ENCODE assay signal across 29 cellular contexts in the genomic region with DNA sequence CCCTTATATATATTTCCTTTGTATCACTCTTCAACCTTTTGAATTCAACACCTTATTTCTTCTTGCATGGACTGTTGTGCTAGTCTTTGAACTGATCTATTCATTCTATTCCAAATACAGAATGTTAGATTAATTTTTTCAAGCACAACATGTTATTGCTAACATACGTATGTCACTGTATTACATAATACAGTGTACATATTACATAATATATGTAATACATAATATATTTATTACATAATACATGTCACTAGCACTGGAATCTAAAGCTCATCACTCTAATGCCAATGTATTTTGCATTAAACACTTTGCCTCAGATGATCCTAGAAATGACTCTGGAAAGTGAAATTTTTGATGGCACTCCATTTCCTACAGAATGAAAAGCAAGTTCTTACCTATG.
"Had no signal": no experiment of that assay in that cellular context is flagged by ENCODE, and none has a peak within 500 bp of the region (broad histone marks: within the 10 kb centered on the region; RNA-seq: fewer than 3 reads in every experiment).

No MANE protein-coding gene starts in this region.

- FAIRE-seq: bronchial epithelial cell, TTC549 had no signal

- DNase-seq: activated B cell treated with CpG ODN at 0.5 μM for 24 hours; activated CD4-positive, alpha-beta memory T cell treated with anti-CD3 and anti-CD28 coated beads, Interleukin-2, amount 10 ng/mL, durations not matched to agents 7 days and 5 days; activated CD4-positive, alpha-beta T cell treated with anti-CD3 and anti-CD28 coated beads for 36 hours; activated CD4-positive, alpha-beta T cell treated with anti-CD3 and anti-CD28 coated beads, Interleukin-2, amount 10 ng/mL, durations not matched to agents 7 days and 5 days; activated CD4-positive, alpha-beta T cell treated with anti-CD3 and anti-CD28 coated beads, Interleukin-2, amount 50 U/mL, for 48 hours; activated CD4-positive, CD25-positive, alpha-beta regulatory T cell treated with anti-CD3 and anti-CD28 coated beads, Interleukin-2, amount 50 U/mL, for 72 hours; activated CD8-positive, alpha-beta memory T cell treated with anti-CD3 and anti-CD28 coated beads for 24 hours; activated CD8-positive, alpha-beta memory T cell treated with anti-CD3 and anti-CD28 coated beads, Interleukin-2, amount 10 ng/mL, durations not matched to agents 7 days and 5 days; activated CD8-positive, alpha-beta memory T cell treated with anti-CD3 and anti-CD28 coated beads, Interleukin-2, amount 50 U/mL, for 48 hours; activated CD8-positive, alpha-beta T cell treated with anti-CD3 and anti-CD28 coated beads, Interleukin-2, amount 10 ng/mL, durations not matched to agents 7 days and 5 days; activated effector memory CD4-positive, alpha-beta T cell treated with Interleukin-2 at 50 U/mL for 16 hours; activated gamma-delta T cell; activated naive CD4-positive, alpha-beta T cell treated with anti-CD3 and anti-CD28 coated beads, Interleukin-2, amount 10 ng/mL, durations not matched to agents 7 days and 5 days; activated naive CD4-positive, alpha-beta T cell treated with Interleukin-2 at 50 U/mL for 16 hours; activated naive CD8-positive, alpha-beta T cell treated with anti-CD3 and anti-CD28 coated beads, Interleukin-2, amount 10 ng/mL, durations not matched to agents 7 days and 5 days; activated naive CD8-positive, alpha-beta T cell treated with anti-CD3 and anti-CD28 coated beads, Interleukin-2, amount 50 U/mL, for 24 hours; activated T-cell treated with anti-CD3 and anti-CD28 coated beads, Interleukin-2, amount 50 U/mL, for 24 hours; activated T-cell treated with anti-CD3 and anti-CD28 coated beads, Interleukin-2, amount 50 U/mL, for 48 hours; amygdala; anterior cingulate cortex; caudate nucleus; cerebellar nuclear complex; colonic mucosa; T-helper 9 cell had no signal

- H3K36me3 ChIP-seq: ascending aorta, cardiac muscle cell, colonic mucosa had no signal

- H3K9me3 ChIP-seq: ascending aorta, colonic mucosa had no signal

- H3K27me3 ChIP-seq: ascending aorta, cardiac muscle cell, colonic mucosa had no signal

- H3K27ac ChIP-seq: ascending aorta, cardiac muscle cell, colonic mucosa, VCaP had no signal

- H3K4me3 ChIP-seq: ascending aorta, cardiac muscle cell, colonic mucosa had no signal

- H3K4me1 ChIP-seq: ascending aorta, colonic mucosa had no signal
